In genomic region chr2:100641115-100641415, GRCh38 we compare ENCODE assay signal across 25 cellular contexts.
"Had no signal": no experiment of that assay in that cellular context is flagged by ENCODE, and none has a peak within 500 bp of the region (broad histone marks: within the 10 kb centered on the region; RNA-seq: fewer than 3 reads in every experiment).

No MANE protein-coding gene starts in this region.

- H3K9me3 ChIP-seq: testis, uterus had no signal

- H3K27ac Mint-ChIP-seq: activated B cell treated with CpG ODN at 0.5 μM for 24 hours; activated naive CD4-positive, alpha-beta T cell treated with anti-CD3 and anti-CD28 coated beads for 36 hours; activated naive CD8-positive, alpha-beta T cell treated with anti-CD3 and anti-CD28 coated beads, Interleukin-2, amount 10 ng/mL, durations not matched to agents 7 days and 5 days; dendritic cell treated with granulocyte-macrophage colony-stimulating factor and Interleukin-4, amounts not matched to agents 40 ng/mL and 50 ng/mL, for 4 days; natural killer cell treated with Interleukin-12 subunit alpha and Interleukin-12 subunit beta and Interleukin-15 and Interleukin-18, amount 100 ng/mL, for 72 hours had no signal

- H3K27me3 Mint-ChIP-seq: activated CD4-positive, alpha-beta T cell treated with anti-CD3 and anti-CD28 coated beads for 36 hours had no signal

- H3K27ac ChIP-seq: cardiac muscle cell, foreskin keratinocyte, testis, uterus had no signal

- H3K4me3 Mint-ChIP-seq: activated B cell treated with CpG ODN at 0.5 μM for 24 hours; activated CD4-positive, alpha-beta T cell treated with anti-CD3 and anti-CD28 coated beads for 36 hours; activated naive CD4-positive, alpha-beta T cell treated with anti-CD3 and anti-CD28 coated beads for 36 hours; activated naive CD8-positive, alpha-beta T cell treated with anti-CD3 and anti-CD28 coated beads, Interleukin-2, amount 10 ng/mL, durations not matched to agents 7 days and 5 days; dendritic cell treated with granulocyte-macrophage colony-stimulating factor and Interleukin-4, amounts not matched to agents 40 ng/mL and 50 ng/mL, for 4 days; natural killer cell treated with Interleukin-12 subunit alpha and Interleukin-12 subunit beta and Interleukin-15 and Interleukin-18, amount 100 ng/mL, for 72 hours had no signal

- H3K36me3 ChIP-seq: cardiac muscle cell, uterus had no signal

- DNase-seq: activated B cell treated with CpG ODN at 0.5 μM for 24 hours; activated CD4-positive, alpha-beta T cell treated with anti-CD3 and anti-CD28 coated beads for 36 hours; activated CD4-positive, alpha-beta T cell treated with anti-CD3 and anti-CD28 coated beads, Interleukin-2, amount 50 U/mL, for 4 hours; activated effector memory CD4-positive, alpha-beta T cell treated with Interleukin-2 at 50 U/mL for 16 hours; activated naive CD4-positive, alpha-beta T cell treated with anti-CD3 and anti-CD28 coated beads for 36 hours; activated naive CD8-positive, alpha-beta T cell treated with anti-CD3 and anti-CD28 coated beads, Interleukin-2, amount 10 ng/mL, durations not matched to agents 7 days and 5 days; activated T-cell treated with anti-CD3 and anti-CD28 coated beads, Interleukin-2, amount 50 U/mL, for 48 hours; amygdala; effector CD4-positive, alpha-beta T cell; foreskin keratinocyte; hypothalamus; posterior cingulate gyrus; stimulated activated CD4-positive, alpha-beta T cell treated with anti-CD3 and anti-CD28 coated beads, Interleukin-2, amount 100 ng/mL, for 48 hours; stimulated activated CD8-positive, alpha-beta memory T cell treated with anti-CD3 and anti-CD28 coated beads, Interleukin-4, amount 100 ng/mL, for 48 hours; stimulated activated naive CD4-positive, alpha-beta T cell; T-helper 1 cell; T-helper 9 cell; testis; trophoblast cell; uterus had no signal

- ATAC-seq: foreskin keratinocyte; natural killer cell treated with Interleukin-12 subunit alpha and Interleukin-12 subunit beta and Interleukin-15 and Interleukin-18, amount 100 ng/mL, for 72 hours; sciatic nerve had no signal

- H3K9me3 Mint-ChIP-seq: activated B cell treated with CpG ODN at 0.5 μM for 24 hours; activated naive CD4-positive, alpha-beta T cell treated with anti-CD3 and anti-CD28 coated beads for 36 hours; activated naive CD8-positive, alpha-beta T cell treated with anti-CD3 and anti-CD28 coated beads, Interleukin-2, amount 10 ng/mL, durations not matched to agents 7 days and 5 days; dendritic cell treated with granulocyte-macrophage colony-stimulating factor and Interleukin-4, amounts not matched to agents 40 ng/mL and 50 ng/mL, for 4 days; natural killer cell treated with Interleukin-12 subunit alpha and Interleukin-12 subunit beta and Interleukin-15 and Interleukin-18, amount 100 ng/mL, for 72 hours had no signal

- H3K36me3 Mint-ChIP-seq: activated naive CD8-positive, alpha-beta T cell treated with anti-CD3 and anti-CD28 coated beads, Interleukin-2, amount 10 ng/mL, durations not matched to agents 7 days and 5 days; natural killer cell treated with Interleukin-12 subunit alpha and Interleukin-12 subunit beta and Interleukin-15 and Interleukin-18, amount 100 ng/mL, for 72 hours had no signal

- H3K4me3 ChIP-seq: cardiac muscle cell, smooth muscle cell, testis, uterus had no signal

- H3K27me3 ChIP-seq: cardiac muscle cell, testis, uterus had no signal

- H3K4me1 Mint-ChIP-seq: activated B cell treated with CpG ODN at 0.5 μM for 24 hours had no signal

- H3K4me1 ChIP-seq: foreskin keratinocyte, testis, uterus had no signal
